8 cellular contexts compared by ENCODE assay signal in the genomic region with DNA sequence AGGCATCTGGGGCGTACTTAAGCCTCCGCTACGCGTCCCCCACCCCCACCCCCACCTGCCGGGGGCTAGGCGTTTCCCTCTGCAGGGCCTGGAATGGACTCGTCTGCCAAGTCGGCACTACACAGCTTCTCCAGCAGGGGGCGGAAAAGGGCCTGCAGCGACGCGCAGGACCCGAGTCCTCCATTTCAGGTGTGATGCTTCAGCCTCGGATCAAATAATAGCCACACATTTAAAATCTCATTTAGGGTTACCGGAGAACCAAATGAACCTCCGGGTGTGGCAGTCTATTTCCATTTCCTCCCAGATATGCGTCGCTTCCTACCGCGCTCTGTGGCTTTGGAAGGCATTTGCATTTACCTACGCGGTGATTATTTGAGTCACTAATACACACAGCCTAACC. TPM values are rescaled to one million over a fixed set of nuclear protein-coding genes. Genes with fewer than 3 reads are reported as not detected.
A peak's percentile ranks its signal among the peaks of the same experiment; 100 is the strongest.
DNase-seq lines count a peak whose midpoint lies in the region; ATAC-seq and TF ChIP-seq lines count a peak whose summit lies in the region.

No MANE protein-coding gene starts in this region.

- peak in 3 of 4 experiments; percentile 13 to 48 (median 26) for TF ChIP-seq CTCF in sigmoid colon (IDR thresholded peaks at IDR 0.05)

- no peaks in the 10 kb centered on the region for H3K36me3 ChIP-seq in sigmoid colon

- DNase-seq in NCI-H510A treated with DMSO at 0.1 percent for 48 hours (lab: John Stamatoyannopoulos, UW) (peak; percentile 1), NCI-H510A (lab: John Stamatoyannopoulos, UW) (no peak), OCI-M1 (lab: John Stamatoyannopoulos, UW) (peak; percentile 50), head of caudate nucleus (peak in 41 of 42 donors; percentile 11 to 79 (median 49)), sigmoid colon (peak; percentile 67), middle frontal gyrus (ENCODE audit: extremely low spot score, low spot score) (no peak)
- peak; percentile 61 for DNase-seq in activated T-helper 9 cell treated with anti-CD3 and anti-CD28 coated beads, Interleukin-2, amount 50 U/mL, for 16 hours (ENCODE audit: low read depth)

- no peaks in the 10 kb centered on the region for H3K9me3 ChIP-seq in sigmoid colon

- ATAC-seq in HG02884 (IDR thresholded peaks at IDR 0.05; ENCODE audit: unreplicated experiment) = peak; percentile 68

- TF ChIP-seq EP300 in sigmoid colon (IDR thresholded peaks at IDR 0.05) = no peak

- intact Hi-C loops in head of caudate nucleus (cut with DNase I) = no loop called here
- intact Hi-C loops in sigmoid colon (cut with DNase I) = no loop called here

- H3K4me1 ChIP-seq in sigmoid colon = peaks cover 0 to 21% (median 12%) of the 10 kb centered on the region in 4 donors

- no peak for TF ChIP-seq POLR2A in sigmoid colon (IDR thresholded peaks at IDR 0.05)

- no peak overlapping the region for H3K27ac ChIP-seq in sigmoid colon

- 15 to 20% methylated on average over 22 of the region's 22 CpGs for WGBS in sigmoid colon, 2 donors

- no peak overlapping the region for H3K4me3 ChIP-seq in sigmoid colon

- H3K27me3 ChIP-seq in sigmoid colon = peaks cover 0 to 3% (median 0%) of the 10 kb centered on the region in 3 donors

RNA-seq across cellular contexts. Expression of a gene that starts 2.9 kb away (rescaled TPM):
- 1 to 10 TPM; 1.1 to 1.5 (median 1.4) TPM for total RNA-seq in sigmoid colon
- under 1 TPM in 2 of 3 donors, not detected in 1; under 0.01 to 0.26 TPM for polyA plus RNA-seq in sigmoid colon

Comparison
In these comparisons a context has a peak if more than half of its experiments do, and no peak if none do; other contexts are left out.
1. DNase-seq: peak in NCI-H510A treated with DMSO at 0.1 percent for 48 hours (single experiment), OCI-M1 (single experiment), activated T-helper 9 cell treated with anti-CD3 and anti-CD28 coated beads, Interleukin-2, amount 50 U/mL, for 16 hours (single experiment), head of caudate nucleus (41 of 42) and sigmoid colon (single experiment); none in NCI-H510A (single experiment) and middle frontal gyrus (single experiment).